ENCODE assay signal across 1 cellular context in genomic region chr12:10721654-10722501, GRCh38.
TF ChIP-seq lines count a peak whose summit lies in the region.

No MANE protein-coding gene starts in this region.

TF ChIP-seq in HEK293, 187 proteins besides CTCF, POLR2A, EP300 and RAD21 (continued from another document and continues in another):
- TF ChIP-seq ZNF548 (tag by site-specific recombination; IDR thresholded peaks at IDR 0.05) (peak; percentile 55; the same call in 1 of the 2 replicates), ZNF768 (tag by site-specific recombination; IDR thresholded peaks at IDR 0.05) (no peak), ZNF211 (tag by site-specific recombination; IDR thresholded peaks at IDR 0.05; ENCODE audit: low read depth) (no peak), ZNF341 (tag by site-specific recombination; IDR thresholded peaks at IDR 0.05; ENCODE audit: low read depth) (peak; percentile 95), KLF8 (tag by site-specific recombination; IDR thresholded peaks at IDR 0.05) (peak; percentile 61; the same call in 1 of the 2 replicates), ZNF114 (tag by site-specific recombination; IDR thresholded peaks at IDR 0.05) (no peak), KLF10 (tag by site-specific recombination; IDR thresholded peaks at IDR 0.05) (peak; percentile 83), ZNF529 (tag by site-specific recombination; IDR thresholded peaks at IDR 0.05; ENCODE audit: insufficient replicate concordance) (no peak), MZF1 (tag by site-specific recombination; IDR thresholded peaks at IDR 0.05; ENCODE audit: borderline replicate concordance) (peak; percentile 73; the same call in 1 of the 2 replicates), ZBTB1 (tag by site-specific recombination; IDR thresholded peaks at IDR 0.05) (no peak), SCRT2 (tag by site-specific recombination; IDR thresholded peaks at IDR 0.05) (peak; percentile 90), ZNF658 (tag by site-specific recombination; IDR thresholded peaks at IDR 0.05) (no peak), ZNF639 (tag by site-specific recombination; IDR thresholded peaks at IDR 0.05) (peak; percentile 52), ZNF184 (tag by site-specific recombination; IDR thresholded peaks at IDR 0.05) (peak; percentile 91), ZSCAN30 (tag by site-specific recombination; IDR thresholded peaks at IDR 0.05) (peak; percentile 72), ZNF561 (tag by site-specific recombination; IDR thresholded peaks at IDR 0.05; ENCODE audit: borderline replicate concordance) (peak; percentile 96), ZNF48 (tag by site-specific recombination; IDR thresholded peaks at IDR 0.05) (no peak), ZBTB21 (tag by site-specific recombination; IDR thresholded peaks at IDR 0.05) (peak; percentile 99), KLF9 (tag by site-specific recombination; IDR thresholded peaks at IDR 0.05; ENCODE audit: low read depth) (no peak; the same call in 1 of the 2 replicates), ZNF433 (tag by site-specific recombination; IDR thresholded peaks at IDR 0.05; ENCODE audit: low read depth) (no peak), ZNF510 (tag by site-specific recombination; IDR thresholded peaks at IDR 0.05; ENCODE audit: insufficient replicate concordance) (no peak), ZNF585B (tag by site-specific recombination; IDR thresholded peaks at IDR 0.05) (no peak), ZNF791 (tag by site-specific recombination; IDR thresholded peaks at IDR 0.05) (no peak), ZNF610 (tag by site-specific recombination; IDR thresholded peaks at IDR 0.05; ENCODE audit: borderline replicate concordance) (0 out of 2 replicates have a peak, but pooled peaks have one; percentile 18), ZNF560 (tag by site-specific recombination; IDR thresholded peaks at IDR 0.05; ENCODE audit: borderline replicate concordance) (no peak), ZNF677 (tag by site-specific recombination; IDR thresholded peaks at IDR 0.05) (peak; percentile 50), ZNF169 (tag by site-specific recombination; IDR thresholded peaks at IDR 0.05) (no peak), ZXDB (tag by site-specific recombination; IDR thresholded peaks at IDR 0.05) (peak; percentile 89), ZNF121 (tag by site-specific recombination; IDR thresholded peaks at IDR 0.05) (no peak), ZNF394 (tag by site-specific recombination; IDR thresholded peaks at IDR 0.05; ENCODE audit: borderline replicate concordance) (peak; percentile 66; the same call in 1 of the 2 replicates), KLF7 (tag by site-specific recombination; IDR thresholded peaks at IDR 0.05; ENCODE audit: borderline replicate concordance) (no peak; the same call in 1 of the 2 replicates), ZNF549 (tag by site-specific recombination; IDR thresholded peaks at IDR 0.05) (no peak), ZNF777 (tag by site-specific recombination; IDR thresholded peaks at IDR 0.05; ENCODE audit: borderline replicate concordance) (no peak), ZBTB8A (tag by site-specific recombination; IDR thresholded peaks at IDR 0.05) (peak; percentile 78), ZNF664 (tag by site-specific recombination; IDR thresholded peaks at IDR 0.05) (no peak), KLF16 (tag by site-specific recombination; IDR thresholded peaks at IDR 0.05) (peak; percentile 63; the same call in 1 of the 2 replicates), ZBTB7A (tag by site-specific recombination; IDR thresholded peaks at IDR 0.05; ENCODE audit: low read depth) (peak; percentile 25; the same call in 1 of the 2 replicates), ZNF274 (IDR thresholded peaks at IDR 0.05; ENCODE audit: low read length) (no peak), ZNF274 (tag by site-specific recombination; IDR thresholded peaks at IDR 0.05; ENCODE audit: borderline replicate concordance) (no peak), OSR2 (tag by site-specific recombination; IDR thresholded peaks at IDR 0.05) (peak; percentile 34; the same call in 1 of the 2 replicates), GLI2 (tag by site-specific recombination; IDR thresholded peaks at IDR 0.05; ENCODE audit: borderline replicate concordance, low read depth) (no peak), ZNF157 (tag by site-specific recombination; IDR thresholded peaks at IDR 0.05) (peak; percentile 10; the same call in 1 of the 2 replicates), GLIS1 (tag by site-specific recombination; IDR thresholded peaks at IDR 0.05) (peak; percentile 65; the same call in 1 of the 2 replicates), TCF7L2 (IDR thresholded peaks at IDR 0.05; ENCODE audit: borderline replicate concordance, low read depth, low read length) (no peak), ZNF23 (tag by site-specific recombination; IDR thresholded peaks at IDR 0.05; ENCODE audit: borderline replicate concordance) (no peak), ZBTB6 (tag by site-specific recombination; IDR thresholded peaks at IDR 0.05) (peak; percentile 42; the same call in 1 of the 2 replicates), ZSCAN16 (tag by site-specific recombination; IDR thresholded peaks at IDR 0.05) (peak; percentile 79), ZNF138 (tag by site-specific recombination; IDR thresholded peaks at IDR 0.05; ENCODE audit: borderline replicate concordance) (no peak), ZNF76 (tag by site-specific recombination; IDR thresholded peaks at IDR 0.05; ENCODE audit: borderline replicate concordance, low read depth) (peak; percentile 96), ZNF146 (tag by site-specific recombination; IDR thresholded peaks at IDR 0.05) (no peak)
- TF ChIP-seq, protein P1, sequence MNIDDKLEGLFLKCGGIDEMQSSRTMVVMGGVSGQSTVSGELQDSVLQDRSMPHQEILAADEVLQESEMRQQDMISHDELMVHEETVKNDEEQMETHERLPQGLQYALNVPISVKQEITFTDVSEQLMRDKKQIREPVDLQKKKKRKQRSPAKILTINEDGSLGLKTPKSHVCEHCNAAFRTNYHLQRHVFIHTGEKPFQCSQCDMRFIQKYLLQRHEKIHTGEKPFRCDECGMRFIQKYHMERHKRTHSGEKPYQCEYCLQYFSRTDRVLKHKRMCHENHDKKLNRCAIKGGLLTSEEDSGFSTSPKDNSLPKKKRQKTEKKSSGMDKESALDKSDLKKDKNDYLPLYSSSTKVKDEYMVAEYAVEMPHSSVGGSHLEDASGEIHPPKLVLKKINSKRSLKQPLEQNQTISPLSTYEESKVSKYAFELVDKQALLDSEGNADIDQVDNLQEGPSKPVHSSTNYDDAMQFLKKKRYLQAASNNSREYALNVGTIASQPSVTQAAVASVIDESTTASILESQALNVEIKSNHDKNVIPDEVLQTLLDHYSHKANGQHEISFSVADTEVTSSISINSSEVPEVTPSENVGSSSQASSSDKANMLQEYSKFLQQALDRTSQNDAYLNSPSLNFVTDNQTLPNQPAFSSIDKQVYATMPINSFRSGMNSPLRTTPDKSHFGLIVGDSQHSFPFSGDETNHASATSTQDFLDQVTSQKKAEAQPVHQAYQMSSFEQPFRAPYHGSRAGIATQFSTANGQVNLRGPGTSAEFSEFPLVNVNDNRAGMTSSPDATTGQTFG (tag by site-specific recombination; IDR thresholded peaks at IDR 0.05; ENCODE audit: borderline replicate concordance) = peak; percentile 47; the same call in 1 of the 2 replicates
- TF ChIP-seq, protein P2, sequence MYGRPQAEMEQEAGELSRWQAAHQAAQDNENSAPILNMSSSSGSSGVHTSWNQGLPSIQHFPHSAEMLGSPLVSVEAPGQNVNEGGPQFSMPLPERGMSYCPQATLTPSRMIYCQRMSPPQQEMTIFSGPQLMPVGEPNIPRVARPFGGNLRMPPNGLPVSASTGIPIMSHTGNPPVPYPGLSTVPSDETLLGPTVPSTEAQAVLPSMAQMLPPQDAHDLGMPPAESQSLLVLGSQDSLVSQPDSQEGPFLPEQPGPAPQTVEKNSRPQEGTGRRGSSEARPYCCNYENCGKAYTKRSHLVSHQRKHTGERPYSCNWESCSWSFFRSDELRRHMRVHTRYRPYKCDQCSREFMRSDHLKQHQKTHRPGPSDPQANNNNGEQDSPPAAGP (tag by site-specific recombination; IDR thresholded peaks at IDR 0.05) = peak; percentile 93
- TF ChIP-seq, protein P3, sequence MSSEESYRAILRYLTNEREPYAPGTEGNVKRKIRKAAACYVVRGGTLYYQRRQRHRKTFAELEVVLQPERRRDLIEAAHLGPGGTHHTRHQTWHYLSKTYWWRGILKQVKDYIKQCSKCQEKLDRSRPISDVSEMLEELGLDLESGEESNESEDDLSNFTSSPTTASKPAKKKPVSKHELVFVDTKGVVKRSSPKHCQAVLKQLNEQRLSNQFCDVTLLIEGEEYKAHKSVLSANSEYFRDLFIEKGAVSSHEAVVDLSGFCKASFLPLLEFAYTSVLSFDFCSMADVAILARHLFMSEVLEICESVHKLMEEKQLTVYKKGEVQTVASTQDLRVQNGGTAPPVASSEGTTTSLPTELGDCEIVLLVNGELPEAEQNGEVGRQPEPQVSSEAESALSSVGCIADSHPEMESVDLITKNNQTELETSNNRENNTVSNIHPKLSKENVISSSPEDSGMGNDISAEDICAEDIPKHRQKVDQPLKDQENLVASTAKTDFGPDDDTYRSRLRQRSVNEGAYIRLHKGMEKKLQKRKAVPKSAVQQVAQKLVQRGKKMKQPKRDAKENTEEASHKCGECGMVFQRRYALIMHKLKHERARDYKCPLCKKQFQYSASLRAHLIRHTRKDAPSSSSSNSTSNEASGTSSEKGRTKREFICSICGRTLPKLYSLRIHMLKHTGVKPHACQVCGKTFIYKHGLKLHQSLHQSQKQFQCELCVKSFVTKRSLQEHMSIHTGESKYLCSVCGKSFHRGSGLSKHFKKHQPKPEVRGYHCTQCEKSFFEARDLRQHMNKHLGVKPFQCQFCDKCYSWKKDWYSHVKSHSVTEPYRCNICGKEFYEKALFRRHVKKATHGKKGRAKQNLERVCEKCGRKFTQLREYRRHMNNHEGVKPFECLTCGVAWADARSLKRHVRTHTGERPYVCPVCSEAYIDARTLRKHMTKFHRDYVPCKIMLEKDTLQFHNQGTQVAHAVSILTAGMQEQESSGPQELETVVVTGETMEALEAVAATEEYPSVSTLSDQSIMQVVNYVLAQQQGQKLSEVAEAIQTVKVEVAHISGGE (tag by site-specific recombination; conservative IDR thresholded peaks at IDR 0.05; ENCODE audit: low read depth) = no peak
- TF ChIP-seq, protein P4, sequence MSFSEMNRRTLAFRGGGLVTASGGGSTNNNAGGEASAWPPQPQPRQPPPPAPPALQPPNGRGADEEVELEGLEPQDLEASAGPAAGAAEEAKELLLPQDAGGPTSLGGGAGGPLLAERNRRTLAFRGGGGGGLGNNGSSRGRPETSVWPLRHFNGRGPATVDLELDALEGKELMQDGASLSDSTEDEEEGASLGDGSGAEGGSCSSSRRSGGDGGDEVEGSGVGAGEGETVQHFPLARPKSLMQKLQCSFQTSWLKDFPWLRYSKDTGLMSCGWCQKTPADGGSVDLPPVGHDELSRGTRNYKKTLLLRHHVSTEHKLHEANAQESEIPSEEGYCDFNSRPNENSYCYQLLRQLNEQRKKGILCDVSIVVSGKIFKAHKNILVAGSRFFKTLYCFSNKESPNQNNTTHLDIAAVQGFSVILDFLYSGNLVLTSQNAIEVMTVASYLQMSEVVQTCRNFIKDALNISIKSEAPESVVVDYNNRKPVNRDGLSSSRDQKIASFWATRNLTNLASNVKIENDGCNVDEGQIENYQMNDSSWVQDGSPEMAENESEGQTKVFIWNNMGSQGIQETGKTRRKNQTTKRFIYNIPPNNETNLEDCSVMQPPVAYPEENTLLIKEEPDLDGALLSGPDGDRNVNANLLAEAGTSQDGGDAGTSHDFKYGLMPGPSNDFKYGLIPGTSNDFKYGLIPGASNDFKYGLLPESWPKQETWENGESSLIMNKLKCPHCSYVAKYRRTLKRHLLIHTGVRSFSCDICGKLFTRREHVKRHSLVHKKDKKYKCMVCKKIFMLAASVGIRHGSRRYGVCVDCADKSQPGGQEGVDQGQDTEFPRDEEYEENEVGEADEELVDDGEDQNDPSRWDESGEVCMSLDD (tag by site-specific recombination; IDR thresholded peaks at IDR 0.05) = peak; percentile 22; the same call in 1 of the 2 replicates
- TF ChIP-seq, protein P5, sequence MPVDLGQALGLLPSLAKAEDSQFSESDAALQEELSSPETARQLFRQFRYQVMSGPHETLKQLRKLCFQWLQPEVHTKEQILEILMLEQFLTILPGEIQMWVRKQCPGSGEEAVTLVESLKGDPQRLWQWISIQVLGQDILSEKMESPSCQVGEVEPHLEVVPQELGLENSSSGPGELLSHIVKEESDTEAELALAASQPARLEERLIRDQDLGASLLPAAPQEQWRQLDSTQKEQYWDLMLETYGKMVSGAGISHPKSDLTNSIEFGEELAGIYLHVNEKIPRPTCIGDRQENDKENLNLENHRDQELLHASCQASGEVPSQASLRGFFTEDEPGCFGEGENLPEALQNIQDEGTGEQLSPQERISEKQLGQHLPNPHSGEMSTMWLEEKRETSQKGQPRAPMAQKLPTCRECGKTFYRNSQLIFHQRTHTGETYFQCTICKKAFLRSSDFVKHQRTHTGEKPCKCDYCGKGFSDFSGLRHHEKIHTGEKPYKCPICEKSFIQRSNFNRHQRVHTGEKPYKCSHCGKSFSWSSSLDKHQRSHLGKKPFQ (tag by site-specific recombination; IDR thresholded peaks at IDR 0.05) = 0 out of 2 replicates have a peak, but pooled peaks have one; percentile 55
- TF ChIP-seq, protein P6, sequence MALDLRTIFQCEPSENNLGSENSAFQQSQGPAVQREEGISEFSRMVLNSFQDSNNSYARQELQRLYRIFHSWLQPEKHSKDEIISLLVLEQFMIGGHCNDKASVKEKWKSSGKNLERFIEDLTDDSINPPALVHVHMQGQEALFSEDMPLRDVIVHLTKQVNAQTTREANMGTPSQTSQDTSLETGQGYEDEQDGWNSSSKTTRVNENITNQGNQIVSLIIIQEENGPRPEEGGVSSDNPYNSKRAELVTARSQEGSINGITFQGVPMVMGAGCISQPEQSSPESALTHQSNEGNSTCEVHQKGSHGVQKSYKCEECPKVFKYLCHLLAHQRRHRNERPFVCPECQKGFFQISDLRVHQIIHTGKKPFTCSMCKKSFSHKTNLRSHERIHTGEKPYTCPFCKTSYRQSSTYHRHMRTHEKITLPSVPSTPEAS (tag by site-specific recombination; IDR thresholded peaks at IDR 0.05) = peak; percentile 13; the same call in 1 of the 2 replicates
